Comparison of ENCODE assay signal across 15 cellular contexts in the genomic region with DNA sequence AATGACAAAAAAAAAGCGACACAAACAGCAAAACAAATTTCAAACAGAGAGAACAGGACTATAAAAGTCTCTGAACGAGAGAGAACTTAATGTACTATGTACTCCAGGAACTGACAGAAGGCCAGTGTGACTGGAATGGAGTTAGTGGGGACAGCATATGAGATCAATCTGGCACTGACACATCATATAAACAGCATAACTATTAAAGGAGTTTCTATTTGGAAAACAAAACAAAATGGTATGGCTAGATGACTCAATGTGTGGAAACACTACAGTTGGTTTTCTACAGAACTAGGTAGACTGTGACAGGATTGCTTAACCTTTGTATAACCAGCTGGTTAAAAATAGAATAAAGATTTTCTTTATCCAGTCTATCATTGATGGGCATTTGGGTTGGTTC.
A peak's percentile ranks its signal among the peaks of the same experiment; 100 is the strongest.
DNase-seq lines count a peak whose midpoint lies in the region; ATAC-seq and TF ChIP-seq lines count a peak whose summit lies in the region.
"Had no signal": no experiment of that assay in that cellular context is flagged by ENCODE, and none has a peak within 500 bp of the region (broad histone marks: within the 10 kb centered on the region; RNA-seq: fewer than 3 reads in every experiment).

No MANE protein-coding gene starts in this region.

- H3K27ac Mint-ChIP-seq in activated naive CD4-positive, alpha-beta T cell treated with anti-CD3 and anti-CD28 coated beads, Interleukin-2, amount 50 U/mL, for 24 hours = peak overlapping the region; percentile 82
- H3K27ac Mint-ChIP-seq in activated naive CD4-positive, alpha-beta T cell treated with anti-CD3 and anti-CD28 coated beads, Interleukin-2, amount 10 ng/mL, durations not matched to agents 7 days and 5 days = no peak overlapping the region
- peak overlapping the region; percentile 55 for H3K27ac Mint-ChIP-seq in activated T-helper 2 cell treated with anti-CD3 and anti-CD28 coated beads, Interferon-gamma antibody, Interleukin-2, Interleukin-4, amounts not matched to agents 10 μg/mL and 5 μg/mL and 100 μg/mL, durations not matched to agents 14 hours and 24 hours and 36 hours

- ATAC-seq in heart left ventricle = peak in 3 of 4 donors; percentile 40 to 72 (median 48)
- no peak for ATAC-seq in GM21529 (IDR thresholded peaks at IDR 0.05; ENCODE audit: unreplicated experiment)
- ATAC-seq in GM21825 (IDR thresholded peaks at IDR 0.05; ENCODE audit: unreplicated experiment) = no peak

- intact Hi-C loops in activated T-helper 2 cell treated with anti-CD3 and anti-CD28 coated beads, Interferon-gamma antibody, Interleukin-2, Interleukin-4, amounts not matched to agents 10 μg/mL and 5 μg/mL and 100 μg/mL, durations not matched to agents 14 hours and 24 hours and 36 hours (cut with micrococcal nuclease) = loop anchor here (1.0 kb wide), 2 partner anchors 8 to 385 kb away; no protein-coding TSS in a partner anchor
- intact Hi-C loops in heart left ventricle (cut with DNase I) = loop anchor here in 2 of 10 donors (2.0 to 10.0 kb wide), 2 partner anchors 231 to 511 kb away; a partner anchor contains a TSS

- no peak overlapping the region for H3K4me3 Mint-ChIP-seq in activated naive CD4-positive, alpha-beta T cell treated with anti-CD3 and anti-CD28 coated beads, Interleukin-2, amount 50 U/mL, for 24 hours
- no peak overlapping the region for H3K4me3 Mint-ChIP-seq in activated naive CD4-positive, alpha-beta T cell treated with anti-CD3 and anti-CD28 coated beads, Interleukin-2, amount 10 ng/mL, durations not matched to agents 7 days and 5 days
- H3K4me3 Mint-ChIP-seq in activated T-helper 2 cell treated with anti-CD3 and anti-CD28 coated beads, Interferon-gamma antibody, Interleukin-2, Interleukin-4, amounts not matched to agents 10 μg/mL and 5 μg/mL and 100 μg/mL, durations not matched to agents 14 hours and 24 hours and 36 hours (ENCODE audit: low read depth) = no peak overlapping the region

- no peaks in the 10 kb centered on the region for H3K9me3 Mint-ChIP-seq in activated naive CD4-positive, alpha-beta T cell treated with anti-CD3 and anti-CD28 coated beads, Interleukin-2, amount 50 U/mL, for 24 hours
- no peaks in the 10 kb centered on the region for H3K9me3 Mint-ChIP-seq in activated naive CD4-positive, alpha-beta T cell treated with anti-CD3 and anti-CD28 coated beads, Interleukin-2, amount 10 ng/mL, durations not matched to agents 7 days and 5 days
- no peaks in the 10 kb centered on the region for H3K9me3 Mint-ChIP-seq in activated T-helper 2 cell treated with anti-CD3 and anti-CD28 coated beads, Interferon-gamma antibody, Interleukin-2, Interleukin-4, amounts not matched to agents 10 μg/mL and 5 μg/mL and 100 μg/mL, durations not matched to agents 14 hours and 24 hours and 36 hours

- TF ChIP-seq RAD21 in SK-N-SH (IDR thresholded peaks at IDR 0.05; ENCODE audit: low read length) = no peak

- H3K4me1 ChIP-seq in heart left ventricle (peaks cover 8 to 57% (median 28%) of the 10 kb centered on the region in 12 donors), tibial nerve (peaks cover 0 to 37% (median 14%) of the 10 kb centered on the region in 4 donors), SK-N-SH (ENCODE audit: control insufficient read depth in 1 of 2, insufficient read depth in 2 of 2, low read depth in 1 of 2, low read length in 1 of 2) (peaks cover 16 to 17% of the 10 kb centered on the region in 2 experiments; a peak in 2 of 4 replicates)

- peaks cover 17% of the 10 kb centered on the region for H3K36me3 Mint-ChIP-seq in activated naive CD4-positive, alpha-beta T cell treated with anti-CD3 and anti-CD28 coated beads, Interleukin-2, amount 50 U/mL, for 24 hours
- H3K36me3 Mint-ChIP-seq in activated naive CD4-positive, alpha-beta T cell treated with anti-CD3 and anti-CD28 coated beads, Interleukin-2, amount 10 ng/mL, durations not matched to agents 7 days and 5 days = peaks cover 7% of the 10 kb centered on the region
- peaks cover 9% of the 10 kb centered on the region for H3K36me3 Mint-ChIP-seq in activated T-helper 2 cell treated with anti-CD3 and anti-CD28 coated beads, Interferon-gamma antibody, Interleukin-2, Interleukin-4, amounts not matched to agents 10 μg/mL and 5 μg/mL and 100 μg/mL, durations not matched to agents 14 hours and 24 hours and 36 hours (ENCODE audit: low read depth)

- no peak overlapping the region for H3K4me2 ChIP-seq in SK-N-SH

- TF ChIP-seq EP300 in tibial nerve (IDR thresholded peaks at IDR 0.05) (peak; percentile 78 to 84), SK-N-SH (IDR thresholded peaks at IDR 0.05; ENCODE audit: borderline replicate concordance in 1 of 2, low read depth in 1 of 2, low read length in 1 of 2) (no peak)

- H3K36me3 ChIP-seq in heart left ventricle = no peaks in the 10 kb centered on the region
- no peaks in the 10 kb centered on the region for H3K36me3 ChIP-seq in tibial nerve
- H3K36me3 ChIP-seq in SK-N-SH (replicated peaks in 1 of 2; ENCODE audit: control insufficient read depth in 1 of 2, insufficient read depth in 2 of 2, low read length in 1 of 2) = no peaks in the 10 kb centered on the region
- H3K36me3 ChIP-seq: ascending aorta had no signal

- H3K27me3 Mint-ChIP-seq in activated naive CD4-positive, alpha-beta T cell treated with anti-CD3 and anti-CD28 coated beads, Interleukin-2, amount 50 U/mL, for 24 hours = no peaks in the 10 kb centered on the region
- no peaks in the 10 kb centered on the region for H3K27me3 Mint-ChIP-seq in activated naive CD4-positive, alpha-beta T cell treated with anti-CD3 and anti-CD28 coated beads, Interleukin-2, amount 10 ng/mL, durations not matched to agents 7 days and 5 days
- H3K27me3 Mint-ChIP-seq in activated T-helper 2 cell treated with anti-CD3 and anti-CD28 coated beads, Interferon-gamma antibody, Interleukin-2, Interleukin-4, amounts not matched to agents 10 μg/mL and 5 μg/mL and 100 μg/mL, durations not matched to agents 14 hours and 24 hours and 36 hours (ENCODE audit: low read depth) = no peaks in the 10 kb centered on the region

- H4K20me1 ChIP-seq in SK-N-SH (ENCODE audit: insufficient read depth) = no peaks in the 10 kb centered on the region
- H4K20me1 ChIP-seq: BLaER1 treated with 17β-estradiol and CSF1 and Interleukin-3, amounts not matched to agents 10 nM and 100 nM had no signal

- no peak overlapping the region for H3K4me3 ChIP-seq in heart left ventricle
- H3K4me3 ChIP-seq in tibial nerve = no peak overlapping the region
- no peak overlapping the region for H3K4me3 ChIP-seq in SK-N-SH (ENCODE audit: low read depth in 2 of 2, low read length in 1 of 2)
- H3K4me3 ChIP-seq: ascending aorta; BLaER1 treated with 17β-estradiol and CSF1 and Interleukin-3, amounts not matched to agents 10 nM and 100 nM had no signal

- TF ChIP-seq POLR2A in heart left ventricle (IDR thresholded peaks at IDR 0.05) (no peak), tibial nerve (IDR thresholded peaks at IDR 0.05) (no peak)

- H3K9ac ChIP-seq in SK-N-SH = no peak overlapping the region
- H3K9ac ChIP-seq: BLaER1 treated with 17β-estradiol and CSF1 and Interleukin-3, amounts not matched to agents 10 nM and 100 nM had no signal

- 42 to 70% (median 53%) methylated on average over 2 of the region's 2 CpGs for WGBS in heart left ventricle, 4 donors
- 41 to 47% methylated on average over 2 of the region's 2 CpGs for WGBS in tibial nerve, 2 donors
- WGBS in SK-N-SH (ENCODE audit: low lambda C conversion rate) = 95% methylated on average over 2 of the region's 2 CpGs

- H3K9me3 ChIP-seq in heart left ventricle = no peaks in the 10 kb centered on the region
- H3K9me3 ChIP-seq in tibial nerve = no peaks in the 10 kb centered on the region
- H3K9me3 ChIP-seq in SK-N-SH = no peaks in the 10 kb centered on the region
- H3K9me3 ChIP-seq: ascending aorta; BLaER1 treated with 17β-estradiol and CSF1 and Interleukin-3, amounts not matched to agents 10 nM and 100 nM had no signal

- H3K27ac ChIP-seq in heart left ventricle (peak overlapping the region in 6 of 12 donors; percentile 2 to 62 (median 20)), tibial nerve (peak overlapping the region; percentile 23 to 86 (median 72)), SK-N-SH (ENCODE audit: low read depth in 2 of 2, low read length in 1 of 2) (no peak overlapping the region)
- H3K27ac ChIP-seq: ascending aorta; BLaER1 treated with 17β-estradiol and CSF1 and Interleukin-3, amounts not matched to agents 10 nM and 100 nM had no signal

- no peak overlapping the region for H2AFZ ChIP-seq in SK-N-SH (ENCODE audit: low read depth)

- POLR2A ChIA-PET in SK-N-SH (lab: Yijun Ruan, JAX) = no interaction called here

- H3K27me3 ChIP-seq in heart left ventricle (no peaks in the 10 kb centered on the region), tibial nerve (no peaks in the 10 kb centered on the region), SK-N-SH (ENCODE audit: insufficient read depth) (no peaks in the 10 kb centered on the region)
- H3K27me3 ChIP-seq: ascending aorta; BLaER1 treated with 17β-estradiol and CSF1 and Interleukin-3, amounts not matched to agents 10 nM and 100 nM had no signal

- no peak for TF ChIP-seq CTCF in heart left ventricle (IDR thresholded peaks at IDR 0.05)
- TF ChIP-seq CTCF in tibial nerve (IDR thresholded peaks at IDR 0.05) = no peak
- TF ChIP-seq CTCF in SK-N-SH (IDR thresholded peaks at IDR 0.05) = no peak

- no peaks in the 10 kb centered on the region for H3K79me2 ChIP-seq in SK-N-SH (ENCODE audit: insufficient read depth)

- CTCF ChIA-PET in activated naive CD4-positive, alpha-beta T cell treated with anti-CD3 and anti-CD28 coated beads, Interleukin-2, amount 10 ng/mL, durations not matched to agents 7 days and 5 days (lab: Charles Lee) = interaction anchor here (0.6 kb wide), 1 partner anchor 300 kb away, joined by 5 read pairs; no protein-coding TSS in a partner anchor
- CTCF ChIA-PET in SK-N-SH (lab: Yijun Ruan, JAX) = interaction anchor here (1.0 kb wide), 2 partner anchors 30 to 35 kb away, joined by 3 read pairs; no protein-coding TSS in a partner anchor

- H3K4me1 Mint-ChIP-seq in activated naive CD4-positive, alpha-beta T cell treated with anti-CD3 and anti-CD28 coated beads, Interleukin-2, amount 50 U/mL, for 24 hours = peaks cover 40% of the 10 kb centered on the region
- peaks cover 31% of the 10 kb centered on the region for H3K4me1 Mint-ChIP-seq in activated naive CD4-positive, alpha-beta T cell treated with anti-CD3 and anti-CD28 coated beads, Interleukin-2, amount 10 ng/mL, durations not matched to agents 7 days and 5 days
- H3K4me1 Mint-ChIP-seq in activated T-helper 2 cell treated with anti-CD3 and anti-CD28 coated beads, Interferon-gamma antibody, Interleukin-2, Interleukin-4, amounts not matched to agents 10 μg/mL and 5 μg/mL and 100 μg/mL, durations not matched to agents 14 hours and 24 hours and 36 hours (ENCODE audit: low read depth) = peaks cover 42% of the 10 kb centered on the region

- peaks cover 3% of the 10 kb centered on the region for H3F3A ChIP-seq in SK-N-SH (replicated peaks; ENCODE audit: insufficient read depth)

- H3K9me2 ChIP-seq in SK-N-SH = no peaks in the 10 kb centered on the region

- DNase-seq in activated naive CD4-positive, alpha-beta T cell treated with anti-CD3 and anti-CD28 coated beads, Interleukin-2, amount 10 ng/mL, durations not matched to agents 7 days and 5 days = no peak
- no peak for DNase-seq in activated T-helper 2 cell treated with anti-CD3 and anti-CD28 coated beads, Interferon-gamma antibody, Interleukin-2, Interleukin-4, amounts not matched to agents 10 μg/mL and 5 μg/mL and 100 μg/mL, durations not matched to agents 14 hours and 24 hours and 36 hours (ENCODE audit: low spot score)
- DNase-seq in heart left ventricle (no peak), tibial nerve (ENCODE audit: low spot score in 2 of 2) (no peak), SK-N-SH (no peak)
- DNase-seq: activated CD4-positive, alpha-beta T cell treated with anti-CD3 and anti-CD28 coated beads for 1 hour; head of caudate nucleus; NCI-H1417; RPMI8226; stimulated activated CD4-positive, alpha-beta T cell treated with anti-CD3 and anti-CD28 coated beads, Interleukin-4, amount 100 ng/mL, for 1 hour had no signal

Comparison
In these comparisons a context has a peak if more than half of its experiments do, and no peak if none do; other contexts are left out.
1. ATAC-seq: peak in heart left ventricle (3 of 4); none in GM21529 (single experiment) and GM21825 (single experiment).
2. H3K27ac ChIP-seq: peak in tibial nerve (4 of 4); none in SK-N-SH (0 of 2).